29 cellular contexts compared by ENCODE assay signal in genomic region chr15:47744496-47744895, GRCh38. TPM values are rescaled to one million over a fixed set of nuclear protein-coding genes. Genes with fewer than 3 reads are reported as not detected.
"Had no signal": no experiment of that assay in that cellular context is flagged by ENCODE, and none has a peak within 500 bp of the region (broad histone marks: within the 10 kb centered on the region; RNA-seq: fewer than 3 reads in every experiment).

No MANE protein-coding gene starts in this region.

- H3K27ac Mint-ChIP-seq: activated CD4-positive, alpha-beta memory T cell treated with anti-CD3 and anti-CD28 coated beads for 36 hours; activated CD4-positive, alpha-beta T cell treated with anti-CD3 and anti-CD28 coated beads for 36 hours; activated CD4-positive, alpha-beta T cell treated with anti-CD3 and anti-CD28 coated beads, Interleukin-2, amount 10 ng/mL, durations not matched to agents 24 days and 14 days; activated CD8-positive, alpha-beta memory T cell treated with anti-CD3 and anti-CD28 coated beads, Interleukin-2, amount 10 ng/mL, durations not matched to agents 7 days and 5 days; activated CD8-positive, alpha-beta T cell treated with anti-CD3 and anti-CD28 coated beads, Interleukin-2, amount 10 ng/mL, durations not matched to agents 7 days and 5 days; activated naive CD4-positive, alpha-beta T cell treated with anti-CD3 and anti-CD28 coated beads for 36 hours; activated naive CD4-positive, alpha-beta T cell treated with anti-CD3 and anti-CD28 coated beads, Interleukin-2, amount 50 U/mL, for 24 hours; activated naive CD8-positive, alpha-beta T cell treated with anti-CD3 and anti-CD28 coated beads for 36 hours; activated naive CD8-positive, alpha-beta T cell treated with anti-CD3 and anti-CD28 coated beads, Interleukin-2, amount 50 U/mL, for 24 hours; activated T-helper 1 cell treated with anti-CD3 and anti-CD28 coated beads, Interleukin-12 subunit alpha, Interleukin-12 subunit beta, Interleukin-2, Interleukin-4 antibody, amounts not matched to agents 30 ng/mL and 10 ng/mL and 1 ng/mL, durations not matched to agents 14 hours and 24 hours and 36 hours; activated T-helper 2 cell treated with anti-CD3 and anti-CD28 coated beads, Interferon-gamma antibody, Interleukin-2, Interleukin-4, amounts not matched to agents 10 μg/mL and 5 μg/mL and 100 μg/mL, durations not matched to agents 14 hours and 24 hours and 36 hours had no signal

- H3K27ac ChIP-seq: adrenal gland, body of pancreas, colonic mucosa, epithelial cell of prostate, esophagus squamous epithelium, gastroesophageal sphincter had no signal

- H3K4me3 Mint-ChIP-seq: activated CD4-positive, alpha-beta memory T cell treated with anti-CD3 and anti-CD28 coated beads for 36 hours; activated CD4-positive, alpha-beta T cell treated with anti-CD3 and anti-CD28 coated beads for 36 hours; activated CD4-positive, alpha-beta T cell treated with anti-CD3 and anti-CD28 coated beads, Interleukin-2, amount 10 ng/mL, durations not matched to agents 24 days and 14 days; activated CD8-positive, alpha-beta memory T cell treated with anti-CD3 and anti-CD28 coated beads, Interleukin-2, amount 10 ng/mL, durations not matched to agents 7 days and 5 days; activated CD8-positive, alpha-beta T cell treated with anti-CD3 and anti-CD28 coated beads, Interleukin-2, amount 10 ng/mL, durations not matched to agents 7 days and 5 days; activated naive CD4-positive, alpha-beta T cell treated with anti-CD3 and anti-CD28 coated beads for 36 hours; activated naive CD4-positive, alpha-beta T cell treated with anti-CD3 and anti-CD28 coated beads, Interleukin-2, amount 50 U/mL, for 24 hours; activated naive CD8-positive, alpha-beta T cell treated with anti-CD3 and anti-CD28 coated beads for 36 hours; activated naive CD8-positive, alpha-beta T cell treated with anti-CD3 and anti-CD28 coated beads, Interleukin-2, amount 50 U/mL, for 24 hours; activated T-helper 1 cell treated with anti-CD3 and anti-CD28 coated beads, Interleukin-12 subunit alpha, Interleukin-12 subunit beta, Interleukin-2, Interleukin-4 antibody, amounts not matched to agents 30 ng/mL and 10 ng/mL and 1 ng/mL, durations not matched to agents 14 hours and 24 hours and 36 hours had no signal

- H3K36me3 ChIP-seq: adrenal gland, colonic mucosa, esophagus squamous epithelium had no signal

- H3K4me1 Mint-ChIP-seq: activated CD4-positive, alpha-beta T cell treated with anti-CD3 and anti-CD28 coated beads for 36 hours; activated CD4-positive, alpha-beta T cell treated with anti-CD3 and anti-CD28 coated beads, Interleukin-2, amount 10 ng/mL, durations not matched to agents 24 days and 14 days; activated CD8-positive, alpha-beta memory T cell treated with anti-CD3 and anti-CD28 coated beads, Interleukin-2, amount 10 ng/mL, durations not matched to agents 7 days and 5 days; activated naive CD4-positive, alpha-beta T cell treated with anti-CD3 and anti-CD28 coated beads, Interleukin-2, amount 50 U/mL, for 24 hours; activated naive CD8-positive, alpha-beta T cell treated with anti-CD3 and anti-CD28 coated beads for 36 hours; activated naive CD8-positive, alpha-beta T cell treated with anti-CD3 and anti-CD28 coated beads, Interleukin-2, amount 50 U/mL, for 24 hours had no signal

- H3K9me3 Mint-ChIP-seq: activated CD4-positive, alpha-beta memory T cell treated with anti-CD3 and anti-CD28 coated beads for 36 hours; activated CD4-positive, alpha-beta T cell treated with anti-CD3 and anti-CD28 coated beads, Interleukin-2, amount 10 ng/mL, durations not matched to agents 24 days and 14 days; activated naive CD4-positive, alpha-beta T cell treated with anti-CD3 and anti-CD28 coated beads for 36 hours; activated naive CD4-positive, alpha-beta T cell treated with anti-CD3 and anti-CD28 coated beads, Interleukin-2, amount 50 U/mL, for 24 hours; activated naive CD8-positive, alpha-beta T cell treated with anti-CD3 and anti-CD28 coated beads, Interleukin-2, amount 50 U/mL, for 24 hours; activated T-helper 1 cell treated with anti-CD3 and anti-CD28 coated beads, Interleukin-12 subunit alpha, Interleukin-12 subunit beta, Interleukin-2, Interleukin-4 antibody, amounts not matched to agents 30 ng/mL and 10 ng/mL and 1 ng/mL, durations not matched to agents 14 hours and 24 hours and 36 hours; activated T-helper 2 cell treated with anti-CD3 and anti-CD28 coated beads, Interferon-gamma antibody, Interleukin-2, Interleukin-4, amounts not matched to agents 10 μg/mL and 5 μg/mL and 100 μg/mL, durations not matched to agents 14 hours and 24 hours and 36 hours had no signal

- H3K27me3 Mint-ChIP-seq: activated CD4-positive, alpha-beta memory T cell treated with anti-CD3 and anti-CD28 coated beads for 36 hours; activated CD4-positive, alpha-beta T cell treated with anti-CD3 and anti-CD28 coated beads, Interleukin-2, amount 10 ng/mL, durations not matched to agents 24 days and 14 days; activated CD8-positive, alpha-beta memory T cell treated with anti-CD3 and anti-CD28 coated beads, Interleukin-2, amount 10 ng/mL, durations not matched to agents 7 days and 5 days; activated naive CD4-positive, alpha-beta T cell treated with anti-CD3 and anti-CD28 coated beads, Interleukin-2, amount 50 U/mL, for 24 hours; activated naive CD8-positive, alpha-beta T cell treated with anti-CD3 and anti-CD28 coated beads for 36 hours; activated naive CD8-positive, alpha-beta T cell treated with anti-CD3 and anti-CD28 coated beads, Interleukin-2, amount 50 U/mL, for 24 hours had no signal

- H3K4me3 ChIP-seq: adrenal gland, body of pancreas, colonic mucosa, esophagus squamous epithelium, gastroesophageal sphincter had no signal

- H3K4me1 ChIP-seq: adrenal gland, esophagus squamous epithelium, gastroesophageal sphincter had no signal

- DNase-seq: activated CD4-positive, alpha-beta memory T cell treated with anti-CD3 and anti-CD28 coated beads for 36 hours; activated CD4-positive, alpha-beta T cell treated with anti-CD3 and anti-CD28 coated beads for 36 hours; activated CD4-positive, alpha-beta T cell treated with anti-CD3 and anti-CD28 coated beads, Interleukin-2, amount 10 ng/mL, durations not matched to agents 24 days and 14 days; activated CD4-positive, CD25-positive, alpha-beta regulatory T cell; activated CD4-positive, CD25-positive, alpha-beta regulatory T cell treated with anti-CD3 and anti-CD28 coated beads, Interleukin-2, amount 50 U/mL, for 72 hours; activated CD8-positive, alpha-beta memory T cell treated with anti-CD3 and anti-CD28 coated beads, Interleukin-2, amount 10 ng/mL, durations not matched to agents 7 days and 5 days; activated CD8-positive, alpha-beta memory T cell treated with anti-CD3 and anti-CD28 coated beads, Interleukin-2, amount 50 U/mL, for 4 hours; activated CD8-positive, alpha-beta T cell treated with anti-CD3 and anti-CD28 coated beads, Interleukin-2, amount 10 ng/mL, durations not matched to agents 7 days and 5 days; activated effector memory CD4-positive, alpha-beta T cell treated with anti-CD3 and anti-CD28 coated beads, Interleukin-2, amount 50 U/mL, for 16 hours; activated naive CD4-positive, alpha-beta T cell treated with anti-CD3 and anti-CD28 coated beads for 36 hours; activated naive CD8-positive, alpha-beta T cell treated with anti-CD3 and anti-CD28 coated beads for 36 hours; activated naive CD8-positive, alpha-beta T cell treated with anti-CD3 and anti-CD28 coated beads, Interleukin-2, amount 50 U/mL, for 24 hours; activated T-cell treated with anti-CD3 and anti-CD28 coated beads, Interleukin-2, amount 50 U/mL, for 1 hour; activated T-cell treated with anti-CD3 and anti-CD28 coated beads, Interleukin-2, amount 50 U/mL, for 48 hours; adrenal gland; aorta; body of pancreas; colonic mucosa; effector CD8-positive, alpha-beta T cell; esophagus squamous epithelium; foreskin melanocyte; T-helper 2 cell had no signal

- H3K27me3 ChIP-seq: adrenal gland, body of pancreas, colonic mucosa, esophagus squamous epithelium, gastroesophageal sphincter had no signal

- H3K9me3 ChIP-seq: adrenal gland, body of pancreas, colonic mucosa, esophagus squamous epithelium, gastroesophageal sphincter had no signal

- ATAC-seq: activated CD4-positive, alpha-beta T cell treated with anti-CD3 and anti-CD28 coated beads for 36 hours; activated CD8-positive, alpha-beta memory T cell treated with anti-CD3 and anti-CD28 coated beads, Interleukin-2, amount 10 ng/mL, durations not matched to agents 7 days and 5 days; activated CD8-positive, alpha-beta T cell treated with anti-CD3 and anti-CD28 coated beads, Interleukin-2, amount 10 ng/mL, durations not matched to agents 7 days and 5 days; activated naive CD8-positive, alpha-beta T cell treated with anti-CD3 and anti-CD28 coated beads, Interleukin-2, amount 50 U/mL, for 24 hours; body of pancreas; gastroesophageal sphincter had no signal

- H3K36me3 Mint-ChIP-seq: activated CD4-positive, alpha-beta memory T cell treated with anti-CD3 and anti-CD28 coated beads for 36 hours; activated CD8-positive, alpha-beta memory T cell treated with anti-CD3 and anti-CD28 coated beads, Interleukin-2, amount 10 ng/mL, durations not matched to agents 7 days and 5 days; activated naive CD4-positive, alpha-beta T cell treated with anti-CD3 and anti-CD28 coated beads, Interleukin-2, amount 50 U/mL, for 24 hours; activated naive CD8-positive, alpha-beta T cell treated with anti-CD3 and anti-CD28 coated beads for 36 hours had no signal

RNA-seq across cellular contexts. Expression of gene SEMA6D, which starts 27.2 kb away (rescaled TPM):
- total RNA-seq: activated CD4-positive, alpha-beta memory T cell treated with anti-CD3 and anti-CD28 coated beads for 36 hours; activated CD4-positive, alpha-beta T cell treated with anti-CD3 and anti-CD28 coated beads for 36 hours; activated CD4-positive, alpha-beta T cell treated with anti-CD3 and anti-CD28 coated beads, Interleukin-2, amount 10 ng/mL, durations not matched to agents 24 days and 14 days; activated CD8-positive, alpha-beta memory T cell treated with anti-CD3 and anti-CD28 coated beads for 36 hours; activated CD8-positive, alpha-beta memory T cell treated with anti-CD3 and anti-CD28 coated beads, Interleukin-2, amount 10 ng/mL, durations not matched to agents 7 days and 5 days; activated CD8-positive, alpha-beta T cell treated with anti-CD3 and anti-CD28 coated beads, Interleukin-2, amount 10 ng/mL, durations not matched to agents 7 days and 5 days; activated naive CD4-positive, alpha-beta T cell treated with anti-CD3 and anti-CD28 coated beads for 36 hours; activated naive CD8-positive, alpha-beta T cell treated with anti-CD3 and anti-CD28 coated beads for 36 hours; activated T-helper 1 cell treated with anti-CD3 and anti-CD28 coated beads, Interleukin-12 subunit alpha, Interleukin-12 subunit beta, Interleukin-2, Interleukin-4 antibody, amounts not matched to agents 30 ng/mL and 10 ng/mL and 1 ng/mL, durations not matched to agents 14 hours and 24 hours and 36 hours; activated T-helper 2 cell treated with anti-CD3 and anti-CD28 coated beads, Interferon-gamma antibody, Interleukin-2, Interleukin-4, amounts not matched to agents 10 μg/mL and 5 μg/mL and 100 μg/mL, durations not matched to agents 14 hours and 24 hours and 36 hours; T-helper 1 cell treated with Interleukin-12 subunit alpha and Interleukin-12 subunit beta and Interleukin-4 antibody, amounts not matched to agents 30 ng/mL and 1 ng/mL, for 36 hours had no signal
